In the genomic region with DNA sequence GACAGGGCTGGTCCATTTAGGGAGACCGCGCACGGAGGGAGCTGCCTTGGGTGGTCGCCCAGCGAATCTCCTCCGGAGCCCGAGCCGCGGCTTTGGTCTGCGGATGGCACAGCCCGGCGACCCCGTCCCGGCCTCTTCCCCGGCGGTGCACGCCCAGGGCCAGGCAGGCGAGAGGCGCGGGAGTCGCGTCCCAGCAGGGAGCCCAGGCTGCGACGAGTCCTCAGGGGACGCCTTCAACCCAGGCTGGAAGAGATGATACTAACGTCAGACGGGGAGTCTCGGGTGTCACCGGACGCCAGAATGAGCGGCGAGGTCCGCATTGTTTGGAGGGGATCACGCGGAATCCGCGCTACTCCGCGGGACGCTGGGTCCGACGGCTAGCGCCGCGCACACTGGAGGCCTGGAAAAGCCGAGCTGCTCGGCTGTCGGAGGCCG, we compare ENCODE assay signal across 9 cellular contexts. TPM values are rescaled to one million over a fixed set of nuclear protein-coding genes. Genes with fewer than 3 reads are reported as not detected.
DNase-seq lines count a peak whose midpoint lies in the region; ATAC-seq and TF ChIP-seq lines count a peak whose summit lies in the region.
"Had no signal": no experiment of that assay in that cellular context is flagged by ENCODE, and none has a peak within 500 bp of the region (broad histone marks: within the 10 kb centered on the region; RNA-seq: fewer than 3 reads in every experiment).

No MANE protein-coding gene starts in this region.

- no peak for TF ChIP-seq CTCF in progenitor cell of endocrine pancreas (IDR thresholded peaks at IDR 0.05; ENCODE audit: unreplicated experiment)

- H3K9ac ChIP-seq in ES-I3 (ENCODE audit: low read depth, low read length) (peak overlapping the region; percentile 41; the same call in 1 of the 2 replicates), NT2/D1 (ENCODE audit: insufficient read length, low read depth) (peak overlapping the region; percentile 52)

- peaks cover 2% of the 10 kb centered on the region for H3K4me1 Mint-ChIP-seq in progenitor cell of endocrine pancreas (ENCODE audit: low read depth)

- H3K9me3 Mint-ChIP-seq in progenitor cell of endocrine pancreas (ENCODE audit: low read depth) = no peaks in the 10 kb centered on the region

- no peak for DNase-seq in NT2/D1 (ENCODE audit: low read depth, low spot score)
- DNase-seq in progenitor cell of endocrine pancreas (ENCODE audit: low spot score, unreplicated experiment) = no peak
- no peak for DNase-seq in NCI-H1930 (lab: John Stamatoyannopoulos, UW)
- DNase-seq in substantia nigra (lab: John Stamatoyannopoulos, UW) = no peak
- DNase-seq: NCI-H2171 had no signal

- no peaks in the 10 kb centered on the region for H3K4me1 ChIP-seq in ES-I3 (ENCODE audit: insufficient read depth, low read length)
- H3K4me1 ChIP-seq in NT2/D1 (ENCODE audit: insufficient read depth, insufficient read length) = no peaks in the 10 kb centered on the region
- peaks cover 0 to 6% of the 10 kb centered on the region in 2 donors for H3K4me1 ChIP-seq in esophagus (ENCODE audit: control insufficient read depth in 2 of 2, insufficient read depth in 2 of 2, low read length in 1 of 2)

- H3K27ac ChIP-seq in esophagus (ENCODE audit: low read depth in 2 of 2, low read length in 1 of 2) = no peak overlapping the region
- H3K27ac ChIP-seq in substantia nigra (ENCODE audit: low read depth, low read length, poor library complexity, severe bottlenecking) = no peak overlapping the region

- 15 to 16% methylated on average over 49 of the region's 49 CpGs for WGBS in esophagus, 2 donors

- ATAC-seq in GM19035 (IDR thresholded peaks at IDR 0.05; ENCODE audit: unreplicated experiment) = no peak
- ATAC-seq in HG03108 (IDR thresholded peaks at IDR 0.05; ENCODE audit: unreplicated experiment) = no peak

- peak overlapping the region; percentile 54 for H3K4me3 ChIP-seq in NT2/D1 (ENCODE audit: insufficient read length, low read depth)
- H3K4me3 ChIP-seq in esophagus (ENCODE audit: low read depth in 1 of 2, low read length in 2 of 2) = peak overlapping the region; percentile 44 to 84

- H3K27me3 Mint-ChIP-seq in progenitor cell of endocrine pancreas = peaks cover 74% of the 10 kb centered on the region

- H3K9me3 ChIP-seq in ES-I3 (ENCODE audit: control insufficient read depth, insufficient read depth, low read length) (no peaks in the 10 kb centered on the region), NT2/D1 (ENCODE audit: insufficient read depth, low read length) (no peaks in the 10 kb centered on the region), esophagus (ENCODE audit: control insufficient read depth in 2 of 2, insufficient read depth in 1 of 2, low read depth in 1 of 2, low read length in 1 of 2) (no peaks in the 10 kb centered on the region)

- H3K27ac Mint-ChIP-seq in progenitor cell of endocrine pancreas = no peak overlapping the region

- H3K36me3 Mint-ChIP-seq in progenitor cell of endocrine pancreas (ENCODE audit: insufficient read depth) = no peaks in the 10 kb centered on the region

- peak overlapping the region; percentile 66 for H3K4me3 Mint-ChIP-seq in progenitor cell of endocrine pancreas (ENCODE audit: low read depth)

- H3K27me3 ChIP-seq in NT2/D1 (ENCODE audit: insufficient read depth, insufficient read length) (peaks cover 67% of the 10 kb centered on the region), esophagus (ENCODE audit: control insufficient read depth in 1 of 2, insufficient read depth in 2 of 2, low read length in 2 of 2) (no peaks in the 10 kb centered on the region)

- no peaks in the 10 kb centered on the region for H3K36me3 ChIP-seq in ES-I3 (ENCODE audit: insufficient read depth, low read length)
- no peaks in the 10 kb centered on the region for H3K36me3 ChIP-seq in NT2/D1 (ENCODE audit: insufficient read depth, insufficient read length, low read length)
- no peaks in the 10 kb centered on the region for H3K36me3 ChIP-seq in esophagus (ENCODE audit: control insufficient read depth in 2 of 2, insufficient read depth in 2 of 2, low read length in 1 of 2)

RNA-seq across cellular contexts. Expression of a gene that starts 0.9 kb away (rescaled TPM):
- polyA plus RNA-seq in esophagus = 10 to 100 TPM in 1 of 2 donors, 1 to 10 TPM in 1; 9.1 to 15.8 TPM
- total RNA-seq in progenitor cell of endocrine pancreas = 1.6 and 2.1 TPM in 2 replicates
